Comparison of ENCODE assay signal across 8 cellular contexts in genomic region chr2:102187191-102188150, GRCh38. TPM values are rescaled to one million over a fixed set of nuclear protein-coding genes. Genes with fewer than 3 reads are reported as not detected.
A peak's percentile ranks its signal among the peaks of the same experiment; 100 is the strongest.
DNase-seq lines count a peak whose midpoint lies in the region; ATAC-seq, FAIRE-seq and TF ChIP-seq lines count a peak whose summit lies in the region.

No MANE protein-coding gene starts in this region.

- ATAC-seq in GM18907 (IDR thresholded peaks at IDR 0.05; ENCODE audit: unreplicated experiment) (no peak), GM18502 (IDR thresholded peaks at IDR 0.05; ENCODE audit: poor library complexity, unreplicated experiment) (no peak)

- no peak for TF ChIP-seq POLR2A in suprapubic skin (IDR thresholded peaks at IDR 0.05)

- TF ChIP-seq CTCF in suprapubic skin (IDR thresholded peaks at IDR 0.05), result peak; percentile 16 to 32

- no peaks in the 10 kb centered on the region for H3K9me3 ChIP-seq in neuron (ENCODE audit: low read length)
- no peaks in the 10 kb centered on the region for H3K9me3 ChIP-seq in suprapubic skin

- H3K4me1 ChIP-seq in neuron (ENCODE audit: insufficient read depth, low read length) (no peaks in the 10 kb centered on the region), suprapubic skin (peaks cover 12% of the 10 kb centered on the region)

- H2AFZ ChIP-seq in neuron (ENCODE audit: low read depth, low read length), result peak overlapping the region; percentile 36

- H3K27me3 ChIP-seq in neuron (ENCODE audit: insufficient read depth, low read length) (peaks cover 10% of the 10 kb centered on the region), suprapubic skin (no peaks in the 10 kb centered on the region)

- H3K4me3 ChIP-seq in neuron (ENCODE audit: low read length) (no peak overlapping the region), suprapubic skin (peak overlapping the region; percentile 52)

- no peak for TF ChIP-seq EP300 in suprapubic skin (IDR thresholded peaks at IDR 0.05)

- DNase-seq in HS-5 (ENCODE audit: low read depth) (peak; percentile 5), frontal cortex (ENCODE audit: low spot score in 2 of 2) (peak; percentile 31 to 49), suprapubic skin (ENCODE audit: low spot score in 2 of 2) (peak in 1 of 2 donors; percentile 73), NCI-H226 (no peak)
- DNase-seq in activated T-cell treated with anti-CD3 and anti-CD28 coated beads, Interleukin-2, amount 50 U/mL, for 48 hours, result peak; percentile 64 to 71

- no peaks in the 10 kb centered on the region for H3K36me3 ChIP-seq in neuron (ENCODE audit: insufficient read depth, low read length)
- no peaks in the 10 kb centered on the region for H3K36me3 ChIP-seq in suprapubic skin

- peak overlapping the region; percentile 94 for H3K27ac ChIP-seq in suprapubic skin

- FAIRE-seq in frontal cortex (lab: Jason Lieb, UNC), result no peak

- WGBS in suprapubic skin, result 13% methylated on average over 52 of the region's 73 CpGs

RNA-seq across cellular contexts. Expression of gene IL1RL2, which starts 0.6 kb away (rescaled TPM):
- 0.82 TPM for total RNA-seq in frontal cortex
- 10 to 100 TPM in 3 of 4 donors, 1 to 10 TPM in 1; 7.0 to 15.9 (median 12.0) TPM for total RNA-seq in suprapubic skin

RNA-seq across cellular contexts. Expression of gene IL1R1, which starts 44.9 kb away (rescaled TPM):
- 0.41 TPM for total RNA-seq in frontal cortex
- 10 to 100 TPM; 52.1 to 90.0 (median 58.8) TPM for total RNA-seq in suprapubic skin

Comparison
In these comparisons a context has a peak if more than half of its experiments do, and no peak if none do; other contexts are left out.
1. RNA of gene IL1R1, which starts 44.9 kb away (total RNA-seq): 52.1 to 90.0 TPM in suprapubic skin; 0.41 TPM in frontal cortex (single experiment); every median in the first group is over 10 times any median in the second.